Comparison of ENCODE assay signal across 8 cellular contexts in the genomic region with DNA sequence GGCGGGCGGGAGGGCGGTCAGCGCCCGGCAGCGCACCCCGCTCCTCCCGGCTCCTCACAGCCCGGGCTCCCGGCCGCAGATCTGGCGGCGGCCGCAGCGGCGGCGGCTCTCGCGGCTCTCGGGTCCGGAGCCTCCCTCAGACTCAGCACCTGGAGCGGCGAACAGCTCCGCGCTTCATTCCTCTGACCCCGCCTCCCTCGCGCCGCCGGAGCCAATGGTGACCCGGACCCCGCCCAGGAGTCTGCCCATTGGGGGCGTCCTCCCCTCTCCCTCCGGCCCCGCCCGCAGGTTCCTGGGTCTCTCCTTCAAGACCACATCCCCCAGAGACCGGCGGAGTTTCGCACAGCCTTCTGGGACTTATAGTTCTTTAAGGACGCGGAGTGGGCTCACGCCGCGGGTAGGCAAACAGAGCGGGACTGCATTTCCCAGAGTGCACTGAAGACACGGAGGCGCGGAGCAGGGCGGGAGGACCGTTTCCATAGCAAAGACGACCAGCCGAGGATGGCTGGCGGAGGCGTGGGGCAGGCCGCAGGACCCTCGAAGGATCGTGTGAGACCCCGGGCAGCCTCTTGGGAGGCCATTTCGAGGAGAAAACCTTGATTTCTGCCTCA. TPM values are rescaled to one million over a fixed set of nuclear protein-coding genes. Genes with fewer than 3 reads are reported as not detected.
A peak's percentile ranks its signal among the peaks of the same experiment; 100 is the strongest.
DNase-seq lines count a peak whose midpoint lies in the region; ATAC-seq and FAIRE-seq lines count a peak whose summit lies in the region.

A gene (minus strand): TSS at position 149 of the 611 bp plus-strand sequence. CDS start 76,327 bp downstream, outside the sequence.

- no peak for FAIRE-seq in small intestine (lab: Jason Lieb, UNC)

- H3K4me3 ChIP-seq in ACC112 (ENCODE audit: low read depth, low read length), result peak within 1 kb of the TSS; percentile 76
- H3K4me3 ChIP-seq in small intestine (ENCODE audit: low read depth in 1 of 2, low read length in 2 of 2), result peak within 1 kb of the TSS; percentile 4 to 88

- no peaks in the 10 kb centered on the region for H3K79me2 ChIP-seq in ACC112 (ENCODE audit: control insufficient read depth, insufficient read depth, low read length, unreplicated experiment)

- peaks cover 2% of the 10 kb centered on the region for H3K36me3 Mint-ChIP-seq in central memory CD8-positive, alpha-beta T cell (ENCODE audit: insufficient read depth)

- H3K4me1 ChIP-seq in ACC112 (ENCODE audit: control insufficient read depth, insufficient read depth, low read length, unreplicated experiment) (peaks cover 26% of the 10 kb centered on the region), small intestine (ENCODE audit: control insufficient read depth in 2 of 2, insufficient read depth in 1 of 2, low read depth in 1 of 2, low read length in 1 of 2) (peaks cover 0 to 10% of the 10 kb centered on the region in 2 donors)

- peak within 1 kb of the TSS; percentile 68 for H3K4me3 Mint-ChIP-seq in central memory CD8-positive, alpha-beta T cell

- no peaks in the 10 kb centered on the region for H3K9me3 ChIP-seq in small intestine (ENCODE audit: control insufficient read depth, low read depth)

- peak within 1 kb of the TSS; percentile 11 for H3K27ac Mint-ChIP-seq in central memory CD8-positive, alpha-beta T cell (ENCODE audit: low read depth)

- peaks cover 28% of the 10 kb centered on the region for H3K4me1 Mint-ChIP-seq in central memory CD8-positive, alpha-beta T cell

- no peak within 1 kb of the TSS for H2AFZ ChIP-seq in ACC112 (ENCODE audit: low read length, unreplicated experiment)

- H3K36me3 ChIP-seq in ACC112 (ENCODE audit: insufficient read depth, low read length) (no peaks in the 10 kb centered on the region), small intestine (ENCODE audit: control insufficient read depth in 2 of 2, insufficient read depth in 2 of 2, low read length in 2 of 2) (no peaks in the 10 kb centered on the region)

- H3K27ac ChIP-seq in ACC112 (ENCODE audit: low read depth, low read length), result no peak within 1 kb of the TSS
- H3K27ac ChIP-seq in small intestine (ENCODE audit: low read depth in 1 of 2, low read length in 1 of 2), result peak within 1 kb of the TSS in 1 of 2 donors; percentile 73

- DNase-seq in NCI-H226, result peak; percentile 98
- peak; percentile 98 for DNase-seq in activated CD4-positive, CD25-positive, alpha-beta regulatory T cell treated with anti-CD3 and anti-CD28 coated beads, Interleukin-2, amount 50 U/mL, for 16 hours (ENCODE audit: low read depth, low spot score)
- peak; percentile 91 to 97 for DNase-seq in central memory CD8-positive, alpha-beta T cell (ENCODE audit: low spot score in 2 of 2)
- DNase-seq in inferior parietal cortex (ENCODE audit: extremely low spot score), result peak; percentile 98
- peak; percentile 99 for DNase-seq in small intestine

- H3K9me3 Mint-ChIP-seq in central memory CD8-positive, alpha-beta T cell, result no peaks in the 10 kb centered on the region

- 1 to 3% (median 2%) methylated on average over 48 to 59 of the region's 59 CpGs for WGBS in small intestine, 3 donors

- peaks cover 32% of the 10 kb centered on the region for H3K27me3 Mint-ChIP-seq in central memory CD8-positive, alpha-beta T cell

- ATAC-seq in GM18907 (IDR thresholded peaks at IDR 0.05; ENCODE audit: unreplicated experiment) (peak; percentile 90), HG03159 (IDR thresholded peaks at IDR 0.05; ENCODE audit: unreplicated experiment) (peak; percentile 90)
- ATAC-seq in central memory CD8-positive, alpha-beta T cell (replicated peaks; ENCODE audit: extremely low read depth, poor library complexity, severe bottlenecking), result peak; percentile 98

- peaks cover 43% of the 10 kb centered on the region for H3K27me3 ChIP-seq in ACC112 (ENCODE audit: insufficient read depth, low read length)
- H3K27me3 ChIP-seq in small intestine (ENCODE audit: control insufficient read depth in 2 of 2, insufficient read depth in 2 of 2, low read length in 2 of 2), result no peaks in the 10 kb centered on the region

RNA-seq across cellular contexts. Expression of the gene that starts here (rescaled TPM):
- polyA plus RNA-seq in small intestine, result 100 to 1,000 TPM in 1 of 3 donors, 10 to 100 TPM in 2; 57.1 to 123 (median 86.7) TPM
